Comparison of ENCODE assay signal across 22 cellular contexts in the genomic region with DNA sequence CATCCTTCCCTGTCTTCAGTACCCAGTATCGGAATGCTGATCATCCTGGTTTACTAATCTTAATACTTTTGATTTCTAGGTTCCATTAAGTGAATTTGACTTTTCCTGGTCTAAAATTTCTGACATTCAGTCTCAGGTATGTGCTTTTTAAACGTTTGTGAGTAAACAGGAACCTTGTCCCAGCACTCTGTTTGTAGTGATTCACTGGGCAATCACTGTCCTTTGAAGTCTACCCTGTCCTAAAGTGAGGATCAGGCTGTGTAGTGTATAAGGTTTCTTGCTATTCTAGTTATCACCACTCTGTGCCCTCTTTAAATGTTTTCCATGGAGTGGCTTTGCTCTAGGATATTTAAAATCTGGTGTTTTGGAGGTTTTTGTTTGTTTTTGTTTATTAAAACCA.
"Had no signal": no experiment of that assay in that cellular context is flagged by ENCODE, and none has a peak within 500 bp of the region (broad histone marks: within the 10 kb centered on the region; RNA-seq: fewer than 3 reads in every experiment).

No MANE protein-coding gene starts in this region.

- H3K27ac ChIP-seq: adrenal gland, ascending aorta, coronary artery, heart right ventricle, parathyroid adenoma, stomach, suprapubic skin, tibial nerve had no signal

- H3K27ac Mint-ChIP-seq: activated T-helper 2 cell treated with anti-CD3 and anti-CD28 coated beads, Interferon-gamma antibody, Interleukin-2, Interleukin-4, amounts not matched to agents 10 μg/mL and 5 μg/mL and 100 μg/mL, durations not matched to agents 14 hours and 24 hours and 36 hours; nephron progenitor cell; WTC11 had no signal

- H3K9me3 ChIP-seq: adrenal gland, ascending aorta, stomach, suprapubic skin, tibial nerve had no signal

- H3K4me1 ChIP-seq: adrenal gland, ascending aorta, heart right ventricle, parathyroid adenoma, stomach, suprapubic skin, tibial nerve had no signal

- H3K27me3 ChIP-seq: adrenal gland, ascending aorta, heart right ventricle, stomach, suprapubic skin, tibial nerve had no signal

- ATAC-seq: heart right ventricle, left colon, right cardiac atrium, T-cell, WTC11 had no signal

- H3K4me1 Mint-ChIP-seq: nephron progenitor cell, WTC11 had no signal

- DNase-seq: activated CD4-positive, alpha-beta T cell treated with anti-CD3 and anti-CD28 coated beads for 4 hours; activated CD4-positive, alpha-beta T cell treated with anti-CD3 and anti-CD28 coated beads, Interleukin-2, amount 50 U/mL, for 48 hours; activated naive CD4-positive, alpha-beta T cell treated with anti-CD3 and anti-CD28 coated beads for 36 hours; adrenal gland; cerebellar nuclear complex; heart right ventricle; left colon; mesenchymal stem cell; nephron progenitor cell; right cardiac atrium; stimulated activated CD4-positive, alpha-beta T cell treated with anti-CD3 and anti-CD28 coated beads, Interleukin-12 subunit alpha, Interleukin-12 subunit beta, amount 100 ng/mL, for 4 hours; stimulated activated CD4-positive, alpha-beta T cell treated with anti-CD3 and anti-CD28 coated beads, Interleukin-4, amount 100 ng/mL, for 4 hours; stomach; T-cell; T-helper 9 cell had no signal

- H3K9me3 Mint-ChIP-seq: activated naive CD4-positive, alpha-beta T cell treated with anti-CD3 and anti-CD28 coated beads for 36 hours; activated T-helper 2 cell treated with anti-CD3 and anti-CD28 coated beads, Interferon-gamma antibody, Interleukin-2, Interleukin-4, amounts not matched to agents 10 μg/mL and 5 μg/mL and 100 μg/mL, durations not matched to agents 14 hours and 24 hours and 36 hours; nephron progenitor cell; T-cell; WTC11 had no signal

- H3K27me3 Mint-ChIP-seq: T-cell had no signal

- H3K4me3 ChIP-seq: adrenal gland, ascending aorta, coronary artery, heart right ventricle, stomach, suprapubic skin, tibial nerve had no signal

- H3K4me3 Mint-ChIP-seq: activated naive CD4-positive, alpha-beta T cell treated with anti-CD3 and anti-CD28 coated beads for 36 hours; nephron progenitor cell; T-cell; WTC11 had no signal
